ENCODE assay signal across 9 cellular contexts in genomic region chr16:57998484-57998883, GRCh38. TPM values are rescaled to one million over a fixed set of nuclear protein-coding genes. Genes with fewer than 3 reads are reported as not detected.
A peak's percentile ranks its signal among the peaks of the same experiment; 100 is the strongest.
DNase-seq lines count a peak whose midpoint lies in the region; ATAC-seq and TF ChIP-seq lines count a peak whose summit lies in the region.
"Had no signal": no experiment of that assay in that cellular context is flagged by ENCODE, and none has a peak within 500 bp of the region (broad histone marks: within the 10 kb centered on the region; RNA-seq: fewer than 3 reads in every experiment).

No MANE protein-coding gene starts in this region.

- peaks cover 1% of the 10 kb centered on the region for H3K36me3 Mint-ChIP-seq in activated naive CD4-positive, alpha-beta T cell treated with anti-CD3 and anti-CD28 coated beads, Interleukin-2, amount 50 U/mL, for 24 hours
- peaks cover 0 to 32% (median 0%) of the 10 kb centered on the region in 3 donors for H3K36me3 Mint-ChIP-seq in naive thymus-derived CD8-positive, alpha-beta T cell

- no peak overlapping the region for H3K4me3 ChIP-seq in AG10803 (ENCODE audit: low read length)
- no peak overlapping the region for H3K4me3 ChIP-seq in OCI-LY7 (ENCODE audit: low read depth, low read length, poor library complexity, severe bottlenecking)

- CTCF ChIA-PET in OCI-LY7 (lab: Charles Lee; ENCODE audit: unreplicated experiment) = interaction anchor here (0.6 kb wide), 1 partner anchor 64 kb away, joined by 9 read pairs; no protein-coding TSS in a partner anchor

- peak overlapping the region; percentile 83 for H3K4me3 Mint-ChIP-seq in activated naive CD4-positive, alpha-beta T cell treated with anti-CD3 and anti-CD28 coated beads, Interleukin-2, amount 50 U/mL, for 24 hours
- peak overlapping the region; percentile 79 to 91 (median 84) for H3K4me3 Mint-ChIP-seq in naive thymus-derived CD8-positive, alpha-beta T cell

- H3K27ac Mint-ChIP-seq in activated naive CD4-positive, alpha-beta T cell treated with anti-CD3 and anti-CD28 coated beads, Interleukin-2, amount 50 U/mL, for 24 hours = peak overlapping the region; percentile 74
- peak overlapping the region; percentile 80 to 96 (median 90) for H3K27ac Mint-ChIP-seq in naive thymus-derived CD8-positive, alpha-beta T cell

- H2AFZ ChIP-seq in OCI-LY7 (ENCODE audit: low read length) = no peak overlapping the region

- H4K20me1 ChIP-seq in OCI-LY7 (ENCODE audit: insufficient read depth, low read length) = no peaks in the 10 kb centered on the region

- intact Hi-C loops in OCI-LY7 (cut with micrococcal nuclease; ENCODE audit: unreplicated experiment) = no loop called here

- no peaks in the 10 kb centered on the region for H3K9me3 ChIP-seq in OCI-LY7 (ENCODE audit: low read length)

- no peaks in the 10 kb centered on the region for H3K9me2 ChIP-seq in OCI-LY7 (ENCODE audit: insufficient read depth, low read length)

- no TSS peak for BruUV-seq in OCI-LY7 (replicated peaks; lab: Mats Ljungman, UMichigan)

- H3K9me3 Mint-ChIP-seq in activated naive CD4-positive, alpha-beta T cell treated with anti-CD3 and anti-CD28 coated beads, Interleukin-2, amount 50 U/mL, for 24 hours = no peaks in the 10 kb centered on the region
- H3K9me3 Mint-ChIP-seq in naive thymus-derived CD8-positive, alpha-beta T cell = no peaks in the 10 kb centered on the region

- DNase-seq in AG10803 (ENCODE audit: low read depth) = peak; percentile 49
- DNase-seq in OCI-LY7 (ENCODE audit: low spot score) = no peak
- DNase-seq in naive thymus-derived CD8-positive, alpha-beta T cell = peak in 9 of 10 donors; percentile 21 to 72 (median 40)
- DNase-seq in GM10266 (ENCODE audit: extremely low spot score) = no peak
- no peak for DNase-seq in D341Med (ENCODE audit: low spot score)

- H3K36me3 ChIP-seq in OCI-LY7 (ENCODE audit: insufficient read depth, low read length) = peaks cover 20% of the 10 kb centered on the region

- peaks cover 22% of the 10 kb centered on the region for H3K4me1 ChIP-seq in OCI-LY7 (ENCODE audit: insufficient read depth, low read length, poor library complexity, severe bottlenecking)

- H3K27me3 Mint-ChIP-seq in activated naive CD4-positive, alpha-beta T cell treated with anti-CD3 and anti-CD28 coated beads, Interleukin-2, amount 50 U/mL, for 24 hours = no peaks in the 10 kb centered on the region
- no peaks in the 10 kb centered on the region for H3K27me3 Mint-ChIP-seq in naive thymus-derived CD8-positive, alpha-beta T cell

- ATAC-seq in naive thymus-derived CD8-positive, alpha-beta T cell = peak in 1 of 2 donors; percentile 14
- no peak for ATAC-seq in GM21737 (IDR thresholded peaks at IDR 0.05; ENCODE audit: unreplicated experiment)
- ATAC-seq in HG02885 (IDR thresholded peaks at IDR 0.05; ENCODE audit: poor library complexity, unreplicated experiment) = no peak

- POLR2A ChIA-PET in OCI-LY7 (lab: Charles Lee) = interaction anchor here (0.5 to 1.5 kb wide), 2 partner anchors 131 to 326 kb away, joined by 3 to 4 read pairs; partner anchors contain the start of gene CFAP20
- POLR2A ChIA-PET in naive thymus-derived CD8-positive, alpha-beta T cell (lab: Charles Lee) = interaction anchor here (1.1 to 5.6 kb wide), 4 partner anchors 11 to 309 kb away, joined by 3 to 26 read pairs (median 11); partner anchors contain the start of gene KATNB1

- H3K79me2 ChIP-seq in OCI-LY7 (ENCODE audit: insufficient read depth, low read depth, low read length) = peaks cover 4% of the 10 kb centered on the region; the same call in 1 of the 2 replicates

- H3K4me1 Mint-ChIP-seq in activated naive CD4-positive, alpha-beta T cell treated with anti-CD3 and anti-CD28 coated beads, Interleukin-2, amount 50 U/mL, for 24 hours = peaks cover 58% of the 10 kb centered on the region
- H3K4me1 Mint-ChIP-seq in naive thymus-derived CD8-positive, alpha-beta T cell = peaks cover 30 to 78% (median 62%) of the 10 kb centered on the region in 4 donors

- H3K4me2 ChIP-seq in OCI-LY7 (ENCODE audit: low read length) = 0 out of 2 replicates have a peak overlapping the region, but pooled peaks have one; percentile 100

- H3K27ac ChIP-seq in OCI-LY7 (ENCODE audit: low read depth, low read length, poor library complexity, severe bottlenecking) = no peak overlapping the region

- TF ChIP-seq CTCF in AG10803 (conservative IDR thresholded peaks at IDR 0.05; ENCODE audit: low read length) = no peak
- TF ChIP-seq CTCF in OCI-LY7 (conservative IDR thresholded peaks at IDR 0.05; ENCODE audit: low read length) = no peak
- no peak for TF ChIP-seq CTCF in GM10266 (IDR thresholded peaks at IDR 0.05; ENCODE audit: control insufficient read depth, insufficient read depth, low read depth, missing control alignments)

RNA-seq across cellular contexts. Expression of gene ZNF319, which starts 2.0 kb away (rescaled TPM):
- total RNA-seq in OCI-LY7 (2014; rRNA removed; shearing (Covaris generic)) = 4.2 and 4.7 TPM in 2 replicates
- total RNA-seq in OCI-LY7 (2022) = 12.7 and 13.0 TPM in 2 replicates
- total RNA-seq in naive thymus-derived CD8-positive, alpha-beta T cell = 10 to 100 TPM; 20.2 to 21.6 TPM
- polyA plus RNA-seq in naive thymus-derived CD8-positive, alpha-beta T cell = 10 to 100 TPM in 1 of 3 donors, 1 to 10 TPM in 2; 3.7 to 10.7 (median 6.0) TPM

RNA-seq across cellular contexts. Expression of gene USB1, which starts 2.7 kb away (rescaled TPM):
- total RNA-seq in OCI-LY7 (2014; rRNA removed; shearing (Covaris generic)) = 10.4 and 12.5 TPM in 2 replicates
- 39.5 and 48.3 TPM in 2 replicates for total RNA-seq in OCI-LY7 (2022)
- 10 to 100 TPM; 30.2 to 31.4 TPM for total RNA-seq in naive thymus-derived CD8-positive, alpha-beta T cell
- 10 to 100 TPM; 31.1 to 36.4 (median 32.8) TPM for polyA plus RNA-seq in naive thymus-derived CD8-positive, alpha-beta T cell

RNA-seq across cellular contexts. Expression of gene MMP15, which starts 27.1 kb away (rescaled TPM):
- total RNA-seq in OCI-LY7 (2014; rRNA removed; shearing (Covaris generic)) = not detected in 2 replicates
- total RNA-seq in OCI-LY7 (2022) = 0.18 and 0.21 TPM in 2 replicates
- total RNA-seq in naive thymus-derived CD8-positive, alpha-beta T cell = under 1 TPM; 0.25 to 0.36 TPM
- under 1 TPM in 1 of 3 donors, not detected in 2; 0.06 TPM for polyA plus RNA-seq in naive thymus-derived CD8-positive, alpha-beta T cell

RNA-seq across cellular contexts. Expression of gene CNGB1, which starts 27.6 kb away (rescaled TPM):
- total RNA-seq in OCI-LY7 (2014; rRNA removed; shearing (Covaris generic)) = not detected in 2 replicates
- not detected in 2 replicates for total RNA-seq in OCI-LY7 (2022)
- total RNA-seq in naive thymus-derived CD8-positive, alpha-beta T cell = not detected
- polyA plus RNA-seq in naive thymus-derived CD8-positive, alpha-beta T cell = not detected
- total RNA-seq: RPMI7951 had no signal

Comparison
In these comparisons a context has a peak if more than half of its experiments do, and no peak if none do; other contexts are left out.
1. DNase-seq: peak in AG10803 (single experiment) and naive thymus-derived CD8-positive, alpha-beta T cell (9 of 10); none in OCI-LY7 (single experiment), GM10266 (single experiment) and D341Med (single experiment).